20 cellular contexts compared by ENCODE assay signal in genomic region chr14:81311816-81312215, GRCh38.
DNase-seq lines count a peak whose midpoint lies in the region; ATAC-seq and TF ChIP-seq lines count a peak whose summit lies in the region.
"Had no signal": no experiment of that assay in that cellular context is flagged by ENCODE, and none has a peak within 500 bp of the region (broad histone marks: within the 10 kb centered on the region; RNA-seq: fewer than 3 reads in every experiment).

No MANE protein-coding gene starts in this region.

- H3K27ac Mint-ChIP-seq in endodermal cell = peak overlapping the region; percentile 71
- H3K27ac Mint-ChIP-seq: activated naive CD4-positive, alpha-beta T cell treated with anti-CD3 and anti-CD28 coated beads, Interleukin-2, amount 50 U/mL, for 24 hours; activated T-cell treated with anti-CD3 and anti-CD28 coated beads, Interleukin-2, amount 50 U/mL, for 24 hours had no signal

- H3K4me3 Mint-ChIP-seq in endodermal cell = no peak overlapping the region
- H3K4me3 Mint-ChIP-seq: activated naive CD4-positive, alpha-beta T cell treated with anti-CD3 and anti-CD28 coated beads, Interleukin-2, amount 50 U/mL, for 24 hours; activated T-cell treated with anti-CD3 and anti-CD28 coated beads, Interleukin-2, amount 50 U/mL, for 24 hours had no signal

- WGBS in endodermal cell (ENCODE audit: insufficient coverage in 1 of 2, insufficient read length in 1 of 2), 2 experiments = 93 to 100% methylated on average over 3 to 4 of the region's 4 CpGs

- H3K27me3 ChIP-seq in endodermal cell (ENCODE audit: control insufficient read depth, insufficient read depth, low read length, poor library complexity, severe bottlenecking) (no peaks in the 10 kb centered on the region), left lung (no peaks in the 10 kb centered on the region)
- H3K27me3 ChIP-seq: body of pancreas, Peyer's patch, right lobe of liver, vagina had no signal

- peaks cover 1% of the 10 kb centered on the region for H3K9me3 ChIP-seq in endodermal cell (ENCODE audit: control insufficient read depth, low read length)
- no peaks in the 10 kb centered on the region for H3K9me3 ChIP-seq in left lung
- H3K9me3 ChIP-seq: body of pancreas, Peyer's patch, right lobe of liver, vagina had no signal

- H3K27ac ChIP-seq in endodermal cell (ENCODE audit: low read depth, low read length) = no peak overlapping the region
- H3K27ac ChIP-seq in left lung = no peak overlapping the region
- H3K27ac ChIP-seq: body of pancreas, Peyer's patch, right lobe of liver, vagina had no signal

- peaks cover 5% of the 10 kb centered on the region for H3K9me3 Mint-ChIP-seq in endodermal cell
- H3K9me3 Mint-ChIP-seq: activated naive CD4-positive, alpha-beta T cell treated with anti-CD3 and anti-CD28 coated beads, Interleukin-2, amount 50 U/mL, for 24 hours; activated T-cell treated with anti-CD3 and anti-CD28 coated beads, Interleukin-2, amount 50 U/mL, for 24 hours had no signal

- no peaks in the 10 kb centered on the region for H3K27me3 Mint-ChIP-seq in endodermal cell (ENCODE audit: insufficient read depth)

- H3K36me3 ChIP-seq in endodermal cell (ENCODE audit: control insufficient read depth, insufficient read depth, low read length) = no peaks in the 10 kb centered on the region
- H3K36me3 ChIP-seq in left lung = no peaks in the 10 kb centered on the region
- H3K36me3 ChIP-seq: Peyer's patch, right lobe of liver, vagina had no signal

- ATAC-seq in left lung (peak; percentile 10), HG03432 (IDR thresholded peaks at IDR 0.05; ENCODE audit: unreplicated experiment) (no peak)
- ATAC-seq: body of pancreas, HepG2 had no signal

- TF ChIP-seq CTCF in endodermal cell (conservative IDR thresholded peaks at IDR 0.05) (no peak), left lung (IDR thresholded peaks at IDR 0.05) (no peak)

- DNase-seq in Ammon's horn (ENCODE audit: low spot score) (peak; percentile 27), NCI-H2171 treated with DMSO at 0.1 percent for 48 hours (lab: John Stamatoyannopoulos, UW) (peak; percentile 77), endodermal cell (peak; percentile 27), left lung (no peak), HPDE6-E6E7 (ENCODE audit: extremely low spot score) (no peak), foreskin melanocyte (no peak)
- no peak for DNase-seq in stimulated activated CD8-positive, alpha-beta memory T cell treated with anti-CD3 and anti-CD28 coated beads, Interleukin-4, amount 100 ng/mL, for 48 hours
- DNase-seq: activated T-cell treated with anti-CD3 and anti-CD28 coated beads, Interleukin-2, amount 50 U/mL, for 24 hours; body of pancreas; dermis blood vessel endothelial cell; EL; left cardiac atrium; NCI-H2029; NCI-H526; Peyer's patch; right lobe of liver had no signal

- H3K4me1 ChIP-seq in endodermal cell (ENCODE audit: control insufficient read depth, insufficient read depth, low read length) (peaks cover 37% of the 10 kb centered on the region), left lung (peaks cover 10 to 20% of the 10 kb centered on the region in 2 donors)
- H3K4me1 ChIP-seq: Peyer's patch, right lobe of liver had no signal

- no peak overlapping the region for H3K4me3 ChIP-seq in endodermal cell (ENCODE audit: low read length)
- no peak overlapping the region for H3K4me3 ChIP-seq in left lung
- H3K4me3 ChIP-seq: body of pancreas, Peyer's patch, right lobe of liver, vagina had no signal

- H3K36me3 Mint-ChIP-seq in endodermal cell (ENCODE audit: low read depth) = peaks cover under 1% of the 10 kb centered on the region
- H3K36me3 Mint-ChIP-seq: activated naive CD4-positive, alpha-beta T cell treated with anti-CD3 and anti-CD28 coated beads, Interleukin-2, amount 50 U/mL, for 24 hours had no signal

- H3K4me1 Mint-ChIP-seq in endodermal cell = peaks cover 72% of the 10 kb centered on the region
- H3K4me1 Mint-ChIP-seq: activated naive CD4-positive, alpha-beta T cell treated with anti-CD3 and anti-CD28 coated beads, Interleukin-2, amount 50 U/mL, for 24 hours had no signal

- no peak overlapping the region for H3K9ac ChIP-seq in endodermal cell (ENCODE audit: extremely low read depth, low read length, poor library complexity, severe bottlenecking)

- intact Hi-C loops in left lung (cut with DNase I) = no loop called here

Comparison
In these comparisons a context has a peak if more than half of its experiments do, and no peak if none do; other contexts are left out.
1. DNase-seq: peak in Ammon's horn (single experiment), NCI-H2171 treated with DMSO at 0.1 percent for 48 hours (single experiment) and endodermal cell (single experiment); none in left lung (0 of 2), HPDE6-E6E7 (single experiment), foreskin melanocyte (single experiment) and stimulated activated CD8-positive, alpha-beta memory T cell treated with anti-CD3 and anti-CD28 coated beads, Interleukin-4, amount 100 ng/mL, for 48 hours (single experiment).